ENCODE assay signal across 23 cellular contexts in genomic region chr17:52026075-52026474, GRCh38.
"Had no signal": no experiment of that assay in that cellular context is flagged by ENCODE, and none has a peak within 500 bp of the region (broad histone marks: within the 10 kb centered on the region; RNA-seq: fewer than 3 reads in every experiment).

No MANE protein-coding gene starts in this region.

- H3K36me3 ChIP-seq: gastroesophageal sphincter, pancreas, tibial artery, upper lobe of right lung, vagina had no signal

- H3K9me3 Mint-ChIP-seq: mesothelial cell of epicardium; stimulated activated effector memory CD8-positive, alpha-beta T cell treated with anti-CD3 and anti-CD28 coated beads, Interleukin-12 subunit alpha, Interleukin-12 subunit beta, amount 100 ng/mL, for 72 hours; stimulated activated naive CD8-positive, alpha-beta T cell treated with anti-CD3 and anti-CD28 coated beads, Interleukin-15, Interleukin-2, amounts not matched to agents 100 ng/mL and 50 ng/mL, for 24 hours had no signal

- FAIRE-seq: pancreas, small intestine had no signal

- H3K4me1 ChIP-seq: pancreas, tibial artery, upper lobe of right lung had no signal

- H3K27me3 Mint-ChIP-seq: progenitor cell of endocrine pancreas; stimulated activated naive CD8-positive, alpha-beta T cell treated with anti-CD3 and anti-CD28 coated beads, Interleukin-15, Interleukin-2, amounts not matched to agents 100 ng/mL and 50 ng/mL, for 24 hours had no signal

- H3K4me3 Mint-ChIP-seq: mesothelial cell of epicardium; natural killer cell; neural crest cell; stimulated activated effector memory CD8-positive, alpha-beta T cell treated with anti-CD3 and anti-CD28 coated beads, Interleukin-12 subunit alpha, Interleukin-12 subunit beta, amount 100 ng/mL, for 72 hours; stimulated activated naive CD8-positive, alpha-beta T cell treated with anti-CD3 and anti-CD28 coated beads, Interleukin-15, Interleukin-2, amounts not matched to agents 100 ng/mL and 50 ng/mL, for 24 hours had no signal

- H3K27ac Mint-ChIP-seq: mesothelial cell of epicardium; natural killer cell; progenitor cell of endocrine pancreas; stimulated activated effector memory CD8-positive, alpha-beta T cell treated with anti-CD3 and anti-CD28 coated beads, Interleukin-12 subunit alpha, Interleukin-12 subunit beta, amount 100 ng/mL, for 72 hours; stimulated activated naive CD8-positive, alpha-beta T cell treated with anti-CD3 and anti-CD28 coated beads, Interleukin-15, Interleukin-2, amounts not matched to agents 100 ng/mL and 50 ng/mL, for 24 hours had no signal

- DNase-seq: cortex of kidney; dorsolateral prefrontal cortex; effector CD8-positive, alpha-beta T cell; glutamatergic neuron; islet precursor cell; mammary epithelial cell; natural killer cell; pancreas; small intestine; stimulated activated CD4-positive, alpha-beta T cell treated with anti-CD3 and anti-CD28 coated beads, Interleukin-4, amount 100 ng/mL, for 1 hour; stimulated activated CD8-positive, alpha-beta memory T cell treated with anti-CD3 and anti-CD28 coated beads, Interleukin-4, amount 100 ng/mL, for 48 hours; tibial artery; upper lobe of right lung had no signal

- H3K4me3 ChIP-seq: dorsolateral prefrontal cortex, gastroesophageal sphincter, pancreas, tibial artery, upper lobe of right lung, vagina had no signal

- H3K4me1 Mint-ChIP-seq: natural killer cell; neural crest cell; stimulated activated effector memory CD8-positive, alpha-beta T cell treated with anti-CD3 and anti-CD28 coated beads, Interleukin-12 subunit alpha, Interleukin-12 subunit beta, amount 100 ng/mL, for 72 hours had no signal

- H3K9me3 ChIP-seq: gastroesophageal sphincter, pancreas, tibial artery, upper lobe of right lung, vagina had no signal

- ATAC-seq: esophagus mucosa; gastroesophageal sphincter; left lobe of liver; natural killer cell; pancreas; sciatic nerve; stimulated activated effector memory CD8-positive, alpha-beta T cell treated with anti-CD3 and anti-CD28 coated beads, Interleukin-12 subunit alpha, Interleukin-12 subunit beta, amount 100 ng/mL, for 72 hours; upper lobe of right lung had no signal

- H3K36me3 Mint-ChIP-seq: mesothelial cell of epicardium; natural killer cell; stimulated activated effector memory CD8-positive, alpha-beta T cell treated with anti-CD3 and anti-CD28 coated beads, Interleukin-12 subunit alpha, Interleukin-12 subunit beta, amount 100 ng/mL, for 72 hours had no signal

- H3K27me3 ChIP-seq: dorsolateral prefrontal cortex, gastroesophageal sphincter, pancreas, tibial artery, upper lobe of right lung, vagina had no signal

- H3K27ac ChIP-seq: dorsolateral prefrontal cortex, gastroesophageal sphincter, pancreas, tibial artery, upper lobe of right lung, vagina had no signal
